13 cellular contexts compared by ENCODE assay signal in genomic region chr1:182248721-182249120, GRCh38.
A peak's percentile ranks its signal among the peaks of the same experiment; 100 is the strongest.
DNase-seq lines count a peak whose midpoint lies in the region; ATAC-seq, FAIRE-seq and TF ChIP-seq lines count a peak whose summit lies in the region.
"Had no signal": no experiment of that assay in that cellular context is flagged by ENCODE, and none has a peak within 500 bp of the region (broad histone marks: within the 10 kb centered on the region; RNA-seq: fewer than 3 reads in every experiment).

No MANE protein-coding gene starts in this region.

- CTCF ChIA-PET in Caco-2 (lab: Charles Lee): interaction anchor here (0.9 to 2.5 kb wide), 2 partner anchors 105 to 164 kb away, joined by 4 to 18 read pairs; no protein-coding TSS in a partner anchor

- H3K36me3 ChIP-seq in Caco-2 (ENCODE audit: control insufficient read depth, insufficient read depth, low read length) (no peaks in the 10 kb centered on the region), pancreas (no peaks in the 10 kb centered on the region)
- H3K36me3 ChIP-seq: gastroesophageal sphincter, thyroid gland had no signal

- no peaks in the 10 kb centered on the region for H3K27me3 ChIP-seq in Caco-2 (replicated peaks; ENCODE audit: control insufficient read depth, insufficient read depth, low read length)
- H3K27me3 ChIP-seq in pancreas: no peaks in the 10 kb centered on the region
- H3K27me3 ChIP-seq: gastroesophageal sphincter, thyroid gland had no signal

- WGBS in pancreas, 2 donors: 82 to 85% methylated on average over 5 of the region's 5 CpGs

- H3K27ac Mint-ChIP-seq in Caco-2 (ENCODE audit: unreplicated experiment): peak overlapping the region; percentile 59
- peak overlapping the region; percentile 47 for H3K27ac Mint-ChIP-seq in activated T-helper 2 cell treated with anti-CD3 and anti-CD28 coated beads, Interferon-gamma antibody, Interleukin-2, Interleukin-4, amounts not matched to agents 10 μg/mL and 5 μg/mL and 100 μg/mL, durations not matched to agents 14 hours and 24 hours and 36 hours
- H3K27ac Mint-ChIP-seq in progenitor cell of endocrine pancreas: no peak overlapping the region
- H3K27ac Mint-ChIP-seq: CD14-positive monocyte had no signal

- H3K27me3 Mint-ChIP-seq in Caco-2 (ENCODE audit: insufficient read depth, unreplicated experiment): no peaks in the 10 kb centered on the region
- peaks cover 6% of the 10 kb centered on the region for H3K27me3 Mint-ChIP-seq in activated T-helper 2 cell treated with anti-CD3 and anti-CD28 coated beads, Interferon-gamma antibody, Interleukin-2, Interleukin-4, amounts not matched to agents 10 μg/mL and 5 μg/mL and 100 μg/mL, durations not matched to agents 14 hours and 24 hours and 36 hours (ENCODE audit: low read depth)
- no peaks in the 10 kb centered on the region for H3K27me3 Mint-ChIP-seq in progenitor cell of endocrine pancreas

- H3K4me1 Mint-ChIP-seq in Caco-2 (ENCODE audit: low read depth, unreplicated experiment) (peaks cover 22% of the 10 kb centered on the region), progenitor cell of endocrine pancreas (ENCODE audit: low read depth) (peaks cover 6% of the 10 kb centered on the region)
- H3K4me1 Mint-ChIP-seq in activated T-helper 2 cell treated with anti-CD3 and anti-CD28 coated beads, Interferon-gamma antibody, Interleukin-2, Interleukin-4, amounts not matched to agents 10 μg/mL and 5 μg/mL and 100 μg/mL, durations not matched to agents 14 hours and 24 hours and 36 hours (ENCODE audit: low read depth): peaks cover 16% of the 10 kb centered on the region
- H3K4me1 Mint-ChIP-seq: CD14-positive monocyte had no signal

- DNase-seq in Caco-2 (no peak), NCI-H345 treated with DMSO at 0.1 percent for 48 hours (lab: John Stamatoyannopoulos, UW; ENCODE audit: unreplicated experiment) (no peak), pancreas (no peak), substantia nigra (lab: John Stamatoyannopoulos, UW) (no peak), progenitor cell of endocrine pancreas (ENCODE audit: low spot score, unreplicated experiment) (no peak)
- DNase-seq in activated T-helper 2 cell treated with anti-CD3 and anti-CD28 coated beads, Interferon-gamma antibody, Interleukin-2, Interleukin-4, amounts not matched to agents 10 μg/mL and 5 μg/mL and 100 μg/mL, durations not matched to agents 14 hours and 24 hours and 36 hours (ENCODE audit: low spot score): no peak
- DNase-seq: NCI-H345 had no signal

- no TSS peak for BruUV-seq in Caco-2 (replicated peaks; lab: Mats Ljungman, UMichigan)

- H3K36me3 Mint-ChIP-seq in Caco-2 (ENCODE audit: insufficient read depth, unreplicated experiment) (no peaks in the 10 kb centered on the region), progenitor cell of endocrine pancreas (ENCODE audit: insufficient read depth) (no peaks in the 10 kb centered on the region)
- no peaks in the 10 kb centered on the region for H3K36me3 Mint-ChIP-seq in activated T-helper 2 cell treated with anti-CD3 and anti-CD28 coated beads, Interferon-gamma antibody, Interleukin-2, Interleukin-4, amounts not matched to agents 10 μg/mL and 5 μg/mL and 100 μg/mL, durations not matched to agents 14 hours and 24 hours and 36 hours (ENCODE audit: low read depth)
- H3K36me3 Mint-ChIP-seq: CD14-positive monocyte had no signal

- H3K4me3 Mint-ChIP-seq in Caco-2 (ENCODE audit: unreplicated experiment): peak overlapping the region; percentile 44
- H3K4me3 Mint-ChIP-seq in activated T-helper 2 cell treated with anti-CD3 and anti-CD28 coated beads, Interferon-gamma antibody, Interleukin-2, Interleukin-4, amounts not matched to agents 10 μg/mL and 5 μg/mL and 100 μg/mL, durations not matched to agents 14 hours and 24 hours and 36 hours (ENCODE audit: low read depth): no peak overlapping the region
- H3K4me3 Mint-ChIP-seq in progenitor cell of endocrine pancreas (ENCODE audit: low read depth): no peak overlapping the region
- H3K4me3 Mint-ChIP-seq: CD14-positive monocyte had no signal

- TF ChIP-seq CTCF in Caco-2 (IDR thresholded peaks at IDR 0.05; ENCODE audit: insufficient read depth in 1 of 2, low read depth in 1 of 2, low read length in 1 of 2, severe bottlenecking in 1 of 2, unreplicated experiment in 1 of 2) (no peak), pancreas (IDR thresholded peaks at IDR 0.05) (no peak), progenitor cell of endocrine pancreas (IDR thresholded peaks at IDR 0.05; ENCODE audit: unreplicated experiment) (no peak)

- POLR2A ChIA-PET in Caco-2 (lab: Charles Lee): interaction anchor here (0.6 kb wide), 1 partner anchor 808 kb away, joined by 7 read pairs; no protein-coding TSS in a partner anchor

- intact Hi-C loops in Caco-2 (cut with micrococcal nuclease; ENCODE audit: unreplicated experiment): loop anchor here (1.0 to 5.0 kb wide), 3 partner anchors 44 to 106 kb away; no protein-coding TSS in a partner anchor
- intact Hi-C loops in activated T-helper 2 cell treated with anti-CD3 and anti-CD28 coated beads, Interferon-gamma antibody, Interleukin-2, Interleukin-4, amounts not matched to agents 10 μg/mL and 5 μg/mL and 100 μg/mL, durations not matched to agents 14 hours and 24 hours and 36 hours (cut with micrococcal nuclease): loop anchor here (2.0 to 10.0 kb wide), 3 partner anchors 54 to 104 kb away; no protein-coding TSS in a partner anchor
- intact Hi-C loops in pancreas (cut with DNase I): no loop called here

- peaks cover 29% of the 10 kb centered on the region for H3K4me1 ChIP-seq in Caco-2
- H3K4me1 ChIP-seq in pancreas: no peaks in the 10 kb centered on the region
- H3K4me1 ChIP-seq: gastroesophageal sphincter had no signal

- H3K9me3 Mint-ChIP-seq in Caco-2 (ENCODE audit: unreplicated experiment) (no peaks in the 10 kb centered on the region), progenitor cell of endocrine pancreas (ENCODE audit: low read depth) (no peaks in the 10 kb centered on the region)
- H3K9me3 Mint-ChIP-seq in activated T-helper 2 cell treated with anti-CD3 and anti-CD28 coated beads, Interferon-gamma antibody, Interleukin-2, Interleukin-4, amounts not matched to agents 10 μg/mL and 5 μg/mL and 100 μg/mL, durations not matched to agents 14 hours and 24 hours and 36 hours: no peaks in the 10 kb centered on the region
- H3K9me3 Mint-ChIP-seq: CD14-positive monocyte had no signal

- H3K4me3 ChIP-seq in Caco-2 (ENCODE audit: low read depth, low read length) (no peak overlapping the region), pancreas (no peak overlapping the region)
- H3K4me3 ChIP-seq: gastroesophageal sphincter, thyroid gland had no signal

- peak; percentile 51 for ATAC-seq in GM18907 (IDR thresholded peaks at IDR 0.05; ENCODE audit: unreplicated experiment)
- peak; percentile 41 for ATAC-seq in HG02870 (IDR thresholded peaks at IDR 0.05; ENCODE audit: unreplicated experiment)
- no peak for ATAC-seq in pancreas
- ATAC-seq: gastroesophageal sphincter had no signal

- FAIRE-seq in pancreas (lab: Jason Lieb, UNC): no peak
- FAIRE-seq: RCC 7860 had no signal

- H3K27ac ChIP-seq in pancreas (no peak overlapping the region), substantia nigra (ENCODE audit: low read depth, low read length, poor library complexity, severe bottlenecking) (no peak overlapping the region)
- H3K27ac ChIP-seq: gastroesophageal sphincter had no signal

- H3K9me3 ChIP-seq in Caco-2 (no peaks in the 10 kb centered on the region), pancreas (no peaks in the 10 kb centered on the region)
- H3K9me3 ChIP-seq: gastroesophageal sphincter, thyroid gland had no signal

Comparison
In these comparisons a context has a peak if more than half of its experiments do, and no peak if none do; other contexts are left out.
1. ATAC-seq: peak in GM18907 (single experiment) and HG02870 (single experiment); none in pancreas (0 of 4).
2. intact Hi-C loops: an anchor here in Caco-2 (1.0 to 5.0 kb wide) and activated T-helper 2 cell treated with anti-CD3 and anti-CD28 coated beads, Interferon-gamma antibody, Interleukin-2, Interleukin-4, amounts not matched to agents 10 μg/mL and 5 μg/mL and 100 μg/mL, durations not matched to agents 14 hours and 24 hours and 36 hours (2.0 to 10.0 kb wide); none called in pancreas.